16 cellular contexts compared by ENCODE assay signal in genomic region chr22:17698948-17699347, GRCh38.
"Had no signal": no experiment of that assay in that cellular context is flagged by ENCODE, and none has a peak within 500 bp of the region (broad histone marks: within the 10 kb centered on the region; RNA-seq: fewer than 3 reads in every experiment).

No MANE protein-coding gene starts in this region.

- DNase-seq: activated B cell treated with CpG ODN at 0.5 μM for 24 hours; activated CD4-positive, alpha-beta T cell treated with anti-CD3 and anti-CD28 coated beads, Interleukin-2, amount 10 ng/mL, durations not matched to agents 24 days and 14 days; activated effector memory CD4-positive, alpha-beta T cell treated with anti-CD3 and anti-CD28 coated beads, Interleukin-2, amount 50 U/mL, for 16 hours; activated T-cell treated with anti-CD3 and anti-CD28 coated beads, Interleukin-2, amount 50 U/mL, for 1 hour; amygdala; central memory CD4-positive, alpha-beta T cell; effector CD4-positive, alpha-beta T cell; islet precursor cell; midbrain; retina; uterus had no signal

- H3K4me3 ChIP-seq: coronary artery, esophagus muscularis mucosa, uterus had no signal

- H3K4me1 Mint-ChIP-seq: activated B cell treated with CpG ODN at 0.5 μM for 24 hours; stimulated activated memory B cell treated with anti-CD40 and anti-IgM and Interleukin-4, amounts not matched to agents 10 μg/mL and 1 μg/mL and 100 μg/mL, for 72 hours had no signal

- ATAC-seq: stimulated activated memory B cell treated with anti-CD40 and anti-IgM and Interleukin-4, amounts not matched to agents 10 μg/mL and 1 μg/mL and 100 μg/mL, for 72 hours had no signal

- H3K9me3 ChIP-seq: esophagus muscularis mucosa, uterus had no signal

- H3K4me3 Mint-ChIP-seq: activated B cell treated with CpG ODN at 0.5 μM for 24 hours; activated CD4-positive, alpha-beta T cell treated with anti-CD3 and anti-CD28 coated beads, Interleukin-2, amount 10 ng/mL, durations not matched to agents 24 days and 14 days; activated naive CD4-positive, alpha-beta T cell treated with anti-CD3 and anti-CD28 coated beads, Interleukin-2, amount 50 U/mL, for 24 hours; brain; stimulated activated memory B cell treated with anti-CD40 and anti-IgM and Interleukin-4, amounts not matched to agents 10 μg/mL and 1 μg/mL and 100 μg/mL, for 72 hours had no signal

- H3K27me3 ChIP-seq: esophagus muscularis mucosa, uterus had no signal

- H3K27me3 Mint-ChIP-seq: activated B cell treated with CpG ODN at 0.5 μM for 24 hours; activated CD4-positive, alpha-beta T cell treated with anti-CD3 and anti-CD28 coated beads, Interleukin-2, amount 10 ng/mL, durations not matched to agents 24 days and 14 days; activated naive CD4-positive, alpha-beta T cell treated with anti-CD3 and anti-CD28 coated beads, Interleukin-2, amount 50 U/mL, for 24 hours; brain; stimulated activated memory B cell treated with anti-CD40 and anti-IgM and Interleukin-4, amounts not matched to agents 10 μg/mL and 1 μg/mL and 100 μg/mL, for 72 hours had no signal

- H3K36me3 ChIP-seq: uterus had no signal

- H3K4me1 ChIP-seq: uterus had no signal

- H3K9me3 Mint-ChIP-seq: activated B cell treated with CpG ODN at 0.5 μM for 24 hours; activated CD4-positive, alpha-beta T cell treated with anti-CD3 and anti-CD28 coated beads, Interleukin-2, amount 10 ng/mL, durations not matched to agents 24 days and 14 days; activated naive CD4-positive, alpha-beta T cell treated with anti-CD3 and anti-CD28 coated beads, Interleukin-2, amount 50 U/mL, for 24 hours; brain; stimulated activated memory B cell treated with anti-CD40 and anti-IgM and Interleukin-4, amounts not matched to agents 10 μg/mL and 1 μg/mL and 100 μg/mL, for 72 hours had no signal

- H3K27ac ChIP-seq: coronary artery, esophagus muscularis mucosa, uterus had no signal

- H3K27ac Mint-ChIP-seq: activated B cell treated with CpG ODN at 0.5 μM for 24 hours; activated CD4-positive, alpha-beta T cell treated with anti-CD3 and anti-CD28 coated beads, Interleukin-2, amount 10 ng/mL, durations not matched to agents 24 days and 14 days; stimulated activated memory B cell treated with anti-CD40 and anti-IgM and Interleukin-4, amounts not matched to agents 10 μg/mL and 1 μg/mL and 100 μg/mL, for 72 hours had no signal
